Comparison of ENCODE assay signal across 1 cellular context in the genomic region with DNA sequence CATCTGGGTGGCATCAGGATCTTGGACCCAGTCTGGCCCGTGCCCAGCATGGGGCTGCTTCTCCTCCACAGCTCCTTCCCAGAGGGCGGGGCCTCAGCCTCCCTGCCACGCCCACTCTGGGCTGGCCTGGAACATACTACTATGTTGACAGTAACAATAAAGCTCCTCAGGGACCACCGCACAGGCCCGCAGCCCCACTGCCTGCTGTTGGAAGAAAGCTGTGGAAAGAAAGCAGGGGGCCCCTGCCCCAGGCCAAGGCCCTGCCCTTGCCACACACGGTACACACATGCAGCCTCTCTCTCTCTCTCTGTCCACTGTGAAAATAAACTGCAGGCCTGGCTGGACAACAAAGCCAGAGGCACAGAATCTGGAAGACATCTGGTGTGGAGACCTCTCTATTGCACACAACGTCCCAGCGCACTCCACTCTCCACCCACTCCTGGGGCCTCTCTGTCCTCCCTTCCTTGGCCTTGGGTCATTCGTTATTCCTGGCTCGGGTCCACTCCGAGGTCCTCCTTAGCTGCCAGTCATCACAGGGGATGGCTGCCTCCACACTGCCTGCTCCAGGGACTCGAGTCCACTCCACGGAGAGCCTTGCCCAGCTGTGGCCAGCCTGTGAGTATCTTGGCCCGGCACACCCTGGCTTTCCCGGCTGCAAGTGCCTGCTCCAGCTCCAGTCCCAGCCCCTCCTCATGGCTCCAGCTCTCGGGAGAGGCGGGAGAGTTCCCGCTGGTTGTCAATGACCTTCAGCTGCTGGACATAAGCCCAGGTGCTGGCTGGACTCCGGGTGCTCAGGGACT.
TF ChIP-seq lines count a peak whose summit lies in the region.

No MANE protein-coding gene starts in this region.

TF ChIP-seq in HEK293, 187 proteins besides CTCF, POLR2A, EP300 and RAD21 (continued from another document):
- TF ChIP-seq, protein P1, sequence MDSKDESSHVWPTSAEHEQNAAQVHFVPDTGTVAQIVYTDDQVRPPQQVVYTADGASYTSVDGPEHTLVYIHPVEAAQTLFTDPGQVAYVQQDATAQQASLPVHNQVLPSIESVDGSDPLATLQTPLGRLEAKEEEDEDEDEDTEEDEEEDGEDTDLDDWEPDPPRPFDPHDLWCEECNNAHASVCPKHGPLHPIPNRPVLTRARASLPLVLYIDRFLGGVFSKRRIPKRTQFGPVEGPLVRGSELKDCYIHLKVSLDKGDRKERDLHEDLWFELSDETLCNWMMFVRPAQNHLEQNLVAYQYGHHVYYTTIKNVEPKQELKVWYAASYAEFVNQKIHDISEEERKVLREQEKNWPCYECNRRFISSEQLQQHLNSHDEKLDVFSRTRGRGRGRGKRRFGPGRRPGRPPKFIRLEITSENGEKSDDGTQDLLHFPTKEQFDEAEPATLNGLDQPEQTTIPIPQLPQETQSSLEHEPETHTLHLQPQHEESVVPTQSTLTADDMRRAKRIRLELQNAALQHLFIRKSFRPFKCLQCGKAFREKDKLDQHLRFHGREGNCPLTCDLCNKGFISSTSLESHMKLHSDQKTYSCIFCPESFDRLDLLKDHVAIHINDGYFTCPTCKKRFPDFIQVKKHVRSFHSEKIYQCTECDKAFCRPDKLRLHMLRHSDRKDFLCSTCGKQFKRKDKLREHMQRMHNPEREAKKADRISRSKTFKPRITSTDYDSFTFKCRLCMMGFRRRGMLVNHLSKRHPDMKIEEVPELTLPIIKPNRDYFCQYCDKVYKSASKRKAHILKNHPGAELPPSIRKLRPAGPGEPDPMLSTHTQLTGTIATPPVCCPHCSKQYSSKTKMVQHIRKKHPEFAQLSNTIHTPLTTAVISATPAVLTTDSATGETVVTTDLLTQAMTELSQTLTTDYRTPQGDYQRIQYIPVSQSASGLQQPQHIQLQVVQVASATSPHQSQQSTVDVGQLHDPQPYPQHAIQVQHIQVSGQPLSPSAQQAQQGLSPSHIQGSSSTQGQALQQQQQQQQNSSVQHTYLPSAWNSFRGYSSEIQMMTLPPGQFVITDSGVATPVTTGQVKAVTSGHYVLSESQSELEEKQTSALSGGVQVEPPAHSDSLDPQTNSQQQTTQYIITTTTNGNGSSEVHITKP (tag by site-specific recombination; IDR thresholded peaks at IDR 0.05): peak; percentile 32; the same call in 1 of the 2 replicates
- TF ChIP-seq ZNF24 (tag by site-specific recombination; IDR thresholded peaks at IDR 0.05): no peak
- no peak for TF ChIP-seq ZNF560 (tag by site-specific recombination; IDR thresholded peaks at IDR 0.05; ENCODE audit: borderline replicate concordance)
- no peak for TF ChIP-seq ZFP41 (tag by site-specific recombination; IDR thresholded peaks at IDR 0.05; ENCODE audit: borderline replicate concordance)
- TF ChIP-seq KLF1 (tag by site-specific recombination; IDR thresholded peaks at IDR 0.05): peak; percentile 38; the same call in 1 of the 2 replicates
- peak; percentile 73 for TF ChIP-seq ZNF335 (tag by site-specific recombination; conservative IDR thresholded peaks at IDR 0.05)
- 0 out of 2 replicates have a peak, but pooled peaks have one; percentile 26 for TF ChIP-seq ZFHX2 (tag by site-specific recombination; conservative IDR thresholded peaks at IDR 0.05)
- no peak for TF ChIP-seq ZBTB44 (tag by site-specific recombination; IDR thresholded peaks at IDR 0.05)
- TF ChIP-seq ZNF549 (tag by site-specific recombination; IDR thresholded peaks at IDR 0.05): no peak
- no peak for TF ChIP-seq ZNF830 (tag by site-specific recombination; IDR thresholded peaks at IDR 0.05; ENCODE audit: low read depth)
- TF ChIP-seq, protein P2, sequence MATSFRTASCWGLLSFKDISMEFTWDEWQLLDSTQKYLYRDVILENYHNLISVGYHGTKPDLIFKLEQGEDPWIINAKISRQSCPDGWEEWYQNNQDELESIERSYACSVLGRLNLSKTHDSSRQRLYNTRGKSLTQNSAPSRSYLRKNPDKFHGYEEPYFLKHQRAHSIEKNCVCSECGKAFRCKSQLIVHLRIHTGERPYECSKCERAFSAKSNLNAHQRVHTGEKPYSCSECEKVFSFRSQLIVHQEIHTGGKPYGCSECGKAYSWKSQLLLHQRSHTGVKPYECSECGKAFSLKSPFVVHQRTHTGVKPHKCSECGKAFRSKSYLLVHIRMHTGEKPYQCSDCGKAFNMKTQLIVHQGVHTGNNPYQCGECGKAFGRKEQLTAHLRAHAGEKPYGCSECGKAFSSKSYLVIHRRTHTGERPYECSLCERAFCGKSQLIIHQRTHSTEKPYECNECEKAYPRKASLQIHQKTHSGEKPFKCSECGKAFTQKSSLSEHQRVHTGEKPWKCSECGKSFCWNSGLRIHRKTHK (tag by site-specific recombination; IDR thresholded peaks at IDR 0.05): no peak
- TF ChIP-seq ZNF423 (tag by site-specific recombination; IDR thresholded peaks at IDR 0.05): no peak
